Comparison of ENCODE assay signal across 11 cellular contexts in genomic region chr3:177610677-177611654, GRCh38.
DNase-seq lines count a peak whose midpoint lies in the region; ATAC-seq, FAIRE-seq and TF ChIP-seq lines count a peak whose summit lies in the region.
"Had no signal": no experiment of that assay in that cellular context is flagged by ENCODE, and none has a peak within 500 bp of the region (broad histone marks: within the 10 kb centered on the region; RNA-seq: fewer than 3 reads in every experiment).

No MANE protein-coding gene starts in this region.

- H3K9me3 ChIP-seq in A549 (no peaks in the 10 kb centered on the region), HUES64 (ENCODE audit: insufficient read depth, low read depth, low read length) (no peaks in the 10 kb centered on the region), iPS-18a (ENCODE audit: control insufficient read depth, low read depth, low read length) (no peaks in the 10 kb centered on the region)
- H3K9me3 ChIP-seq: left ventricle myocardium inferior had no signal

- TF ChIP-seq RAD21 in A549 (conservative IDR thresholded peaks at IDR 0.05 in 1 of 2, IDR thresholded peaks at IDR 0.05 in 1 of 2) = no peak

- no peak for FAIRE-seq in A549 (lab: Jason Lieb, UNC)
- no peak for FAIRE-seq in D721Med (lab: Jason Lieb, UNC)
- FAIRE-seq: endometrium had no signal

- H3K27ac ChIP-seq in A549 (peak overlapping the region; percentile 40 to 58; a peak in 4 of 6 replicates), HUES64 (ENCODE audit: low read depth, low read length) (peak overlapping the region; percentile 78), iPS-18a (ENCODE audit: low read length) (peak overlapping the region; percentile 72)
- H3K27ac ChIP-seq: BLaER1, left ventricle myocardium inferior had no signal

- H3K4me3 ChIP-seq in A549 = no peak overlapping the region
- no peak overlapping the region for H3K4me3 ChIP-seq in HUES64 (ENCODE audit: low read length)
- no peak overlapping the region for H3K4me3 ChIP-seq in iPS-18a (ENCODE audit: low read length)
- H3K4me3 ChIP-seq: BLaER1, left ventricle myocardium inferior had no signal

- no peak for TF ChIP-seq POLR2A in A549 (IDR thresholded peaks at IDR 0.05; ENCODE audit: low read length)

- ATAC-seq in A549 (no peak), GM18868 (IDR thresholded peaks at IDR 0.05; ENCODE audit: unreplicated experiment) (no peak)

- H3K9ac ChIP-seq in HUES64 (ENCODE audit: low read depth, low read length) (peak overlapping the region; percentile 32), iPS-18a (ENCODE audit: low read length) (peak overlapping the region; percentile 50)
- H3K9ac ChIP-seq: BLaER1 had no signal

- DNase-seq in A549 (ENCODE audit: low read depth in 1 of 2, low spot score in 1 of 2) (no peak), NCI-H774 (lab: John Stamatoyannopoulos, UW) (peak; percentile 82), HEK293T (ENCODE audit: extremely low spot score) (no peak), D721Med (ENCODE audit: insufficient read length, low spot score) (no peak)
- no peak for DNase-seq in stimulated activated CD8-positive, alpha-beta memory T cell treated with anti-CD3 and anti-CD28 coated beads, Interleukin-4, amount 100 ng/mL, for 48 hours
- DNase-seq: left ventricle myocardium inferior had no signal

- H3K27me3 ChIP-seq in HUES64 (ENCODE audit: insufficient read depth, low read length) (no peaks in the 10 kb centered on the region), iPS-18a (ENCODE audit: control insufficient read depth, insufficient read depth, low read length) (no peaks in the 10 kb centered on the region)
- H3K27me3 ChIP-seq: BLaER1 had no signal

- H3K4me2 ChIP-seq in A549 = peak overlapping the region; percentile 25; the same call in 2 of the 3 replicates
- H3K4me2 ChIP-seq: BLaER1 had no signal

- peaks cover 41% of the 10 kb centered on the region for H3K4me1 ChIP-seq in A549
- H3K4me1 ChIP-seq in HUES64 (ENCODE audit: insufficient read depth, low read length) = peaks cover 34% of the 10 kb centered on the region
- peaks cover 19% of the 10 kb centered on the region for H3K4me1 ChIP-seq in iPS-18a (ENCODE audit: control insufficient read depth, low read depth, low read length)

- H3K36me3 ChIP-seq in HUES64 (ENCODE audit: insufficient read depth, low read length) (no peaks in the 10 kb centered on the region), iPS-18a (ENCODE audit: control insufficient read depth, low read depth, low read length) (no peaks in the 10 kb centered on the region)
- H3K36me3 ChIP-seq: BLaER1, left ventricle myocardium inferior had no signal

- POLR2A ChIA-PET in A549 (lab: Yijun Ruan, JAX) (no interaction called here), HEK293T (lab: Yijun Ruan, JAX) (no interaction called here)

- WGBS in A549 (ENCODE audit: missing lambda C conversion rate) = 67% methylated on average over 6 of the region's 6 CpGs
- WGBS in HUES64 = 65% methylated on average over 6 of the region's 6 CpGs

- no peak for TF ChIP-seq CTCF in A549 (IDR thresholded peaks at IDR 0.05)
- no peak for TF ChIP-seq CTCF in D721Med (IDR thresholded peaks at IDR 0.05; ENCODE audit: insufficient read depth, missing control alignments)

- no peak for TF ChIP-seq EP300 in A549 (IDR thresholded peaks at IDR 0.05)

- CTCF ChIA-PET in A549 (lab: Yijun Ruan, JAX) = no interaction called here
- CTCF ChIA-PET in HEK293T (lab: Yijun Ruan, JAX) = no interaction called here

TF ChIP-seq in A549, 52 proteins besides CTCF, POLR2A, EP300 and RAD21:
- TF ChIP-seq FOSB (CRISPR knock-in tag; IDR thresholded peaks at IDR 0.05) (no peak), FOSL2 (IDR thresholded peaks at IDR 0.05) (no peak), FOSL2 (CRISPR knock-in tag; IDR thresholded peaks at IDR 0.05) (no peak), E2F6 (IDR thresholded peaks at IDR 0.05; ENCODE audit: borderline replicate concordance, low read depth) (no peak)

TF ChIP-seq in HEK293T, 16 proteins besides CTCF, POLR2A, EP300 and RAD21:
- TF ChIP-seq HDGF (IDR thresholded peaks at IDR 0.05; ENCODE audit: borderline replicate concordance) (no peak), ELF4 (IDR thresholded peaks at IDR 0.05) (no peak), CTBP1 (IDR thresholded peaks at IDR 0.05; ENCODE audit: borderline replicate concordance) (no peak), BHLHE40 (IDR thresholded peaks at IDR 0.05; ENCODE audit: borderline replicate concordance) (no peak), FOXK2 (IDR thresholded peaks at IDR 0.05) (no peak), NFRKB (IDR thresholded peaks at IDR 0.05) (no peak), ARNT (IDR thresholded peaks at IDR 0.05) (no peak), LEF1 (IDR thresholded peaks at IDR 0.05; ENCODE audit: borderline replicate concordance) (no peak), FOXA1 (IDR thresholded peaks at IDR 0.05) (no peak), L3MBTL2 (conservative IDR thresholded peaks at IDR 0.05) (no peak), SUZ12 (IDR thresholded peaks at IDR 0.05) (no peak), SP1 (IDR thresholded peaks at IDR 0.05) (no peak), FOXM1 (IDR thresholded peaks at IDR 0.05; ENCODE audit: borderline replicate concordance) (no peak), TARDBP (IDR thresholded peaks at IDR 0.05) (no peak), ZNF384 (IDR thresholded peaks at IDR 0.05) (no peak), PKNOX1 (IDR thresholded peaks at IDR 0.05) (no peak)
